1 cellular context compared by ENCODE assay signal in genomic region chr6:2381872-2382661, GRCh38.
TF ChIP-seq lines count a peak whose summit lies in the region.

No MANE protein-coding gene starts in this region.

TF ChIP-seq in GM23338, 12 proteins besides CTCF, POLR2A, EP300 and RAD21 (continued from another document):
- no peak for TF ChIP-seq ZNF462 (CRISPR knock-in tag; IDR thresholded peaks at IDR 0.05)
- TF ChIP-seq ZNF114 (CRISPR knock-in tag; IDR thresholded peaks at IDR 0.05), result no peak
- no peak for TF ChIP-seq CREB1 (CRISPR knock-in tag; IDR thresholded peaks at IDR 0.05; ENCODE audit: low read depth)
- no peak for TF ChIP-seq JUNB (IDR thresholded peaks at IDR 0.05; ENCODE audit: unreplicated experiment)
TF ChIP-seq in GM23338: peak in this region for 0.
